In the genomic region with DNA sequence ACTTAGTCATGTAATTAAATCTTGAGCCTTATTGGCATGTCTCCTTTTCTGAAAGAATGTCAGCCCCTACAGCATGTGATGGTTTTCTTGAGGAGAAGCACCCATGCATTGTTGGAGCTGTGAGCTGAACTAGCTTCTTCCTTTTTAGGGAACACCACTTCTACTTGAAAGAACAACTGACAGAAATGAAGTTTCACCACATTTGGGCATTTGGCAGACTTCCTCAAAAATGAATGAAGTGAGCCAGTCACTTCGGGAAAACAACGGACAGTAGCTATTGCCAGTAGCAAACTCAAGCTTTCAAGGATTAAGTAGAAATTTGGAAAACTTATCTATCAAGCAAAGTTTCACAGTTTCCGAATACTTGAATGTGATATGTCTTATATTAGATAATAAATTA, we compare ENCODE assay signal across 22 cellular contexts.
"Had no signal": no experiment of that assay in that cellular context is flagged by ENCODE, and none has a peak within 500 bp of the region (broad histone marks: within the 10 kb centered on the region; RNA-seq: fewer than 3 reads in every experiment).

No MANE protein-coding gene starts in this region.

- H3K27ac Mint-ChIP-seq: activated naive CD4-positive, alpha-beta T cell treated with anti-CD3 and anti-CD28 coated beads, Interleukin-2, amount 10 ng/mL, durations not matched to agents 7 days and 5 days; activated T-cell treated with anti-CD3 and anti-CD28 coated beads, Interleukin-2, amount 50 U/mL, for 72 hours; memory B cell; naive B cell; stimulated activated effector memory CD8-positive, alpha-beta T cell treated with anti-CD3 and anti-CD28 coated beads, Interleukin-12 subunit alpha, Interleukin-12 subunit beta, amount 100 ng/mL, for 72 hours had no signal

- H3K9me3 ChIP-seq: colonic mucosa, esophagus muscularis mucosa, gastrocnemius medialis, mucosa of descending colon, stomach, suprapubic skin, tibial nerve, uterus had no signal

- H3K4me3 Mint-ChIP-seq: activated naive CD4-positive, alpha-beta T cell treated with anti-CD3 and anti-CD28 coated beads, Interleukin-2, amount 10 ng/mL, durations not matched to agents 7 days and 5 days; activated T-cell treated with anti-CD3 and anti-CD28 coated beads, Interleukin-2, amount 50 U/mL, for 72 hours; memory B cell; naive B cell; stimulated activated effector memory CD8-positive, alpha-beta T cell treated with anti-CD3 and anti-CD28 coated beads, Interleukin-12 subunit alpha, Interleukin-12 subunit beta, amount 100 ng/mL, for 72 hours had no signal

- H3K27ac ChIP-seq: colonic mucosa, esophagus muscularis mucosa, gastrocnemius medialis, stomach, suprapubic skin, tibial nerve, uterus had no signal

- ATAC-seq: activated T-cell treated with anti-CD3 and anti-CD28 coated beads, Interleukin-2, amount 50 U/mL, for 72 hours; gastrocnemius medialis; mucosa of descending colon; sciatic nerve; stimulated activated effector memory CD8-positive, alpha-beta T cell treated with anti-CD3 and anti-CD28 coated beads, Interleukin-12 subunit alpha, Interleukin-12 subunit beta, amount 100 ng/mL, for 72 hours had no signal

- H3K4me3 ChIP-seq: colonic mucosa, esophagus muscularis mucosa, gastrocnemius medialis, mucosa of descending colon, stomach, suprapubic skin, tibial nerve, uterus had no signal

- H3K4me1 Mint-ChIP-seq: activated naive CD4-positive, alpha-beta T cell treated with anti-CD3 and anti-CD28 coated beads, Interleukin-2, amount 10 ng/mL, durations not matched to agents 7 days and 5 days; memory B cell; naive B cell; stimulated activated effector memory CD8-positive, alpha-beta T cell treated with anti-CD3 and anti-CD28 coated beads, Interleukin-12 subunit alpha, Interleukin-12 subunit beta, amount 100 ng/mL, for 72 hours had no signal

- H3K4me1 ChIP-seq: colonic mucosa, esophagus muscularis mucosa, gastrocnemius medialis, stomach, suprapubic skin, tibial nerve, uterus had no signal

- H3K36me3 Mint-ChIP-seq: activated naive CD4-positive, alpha-beta T cell treated with anti-CD3 and anti-CD28 coated beads, Interleukin-2, amount 10 ng/mL, durations not matched to agents 7 days and 5 days; memory B cell; naive B cell; stimulated activated effector memory CD8-positive, alpha-beta T cell treated with anti-CD3 and anti-CD28 coated beads, Interleukin-12 subunit alpha, Interleukin-12 subunit beta, amount 100 ng/mL, for 72 hours had no signal

- H3K36me3 ChIP-seq: colonic mucosa, esophagus muscularis mucosa, gastrocnemius medialis, stomach, suprapubic skin, tibial nerve, uterus had no signal

- H3K27me3 Mint-ChIP-seq: activated naive CD4-positive, alpha-beta T cell treated with anti-CD3 and anti-CD28 coated beads, Interleukin-2, amount 10 ng/mL, durations not matched to agents 7 days and 5 days; naive B cell had no signal

- H3K27me3 ChIP-seq: colonic mucosa, esophagus muscularis mucosa, gastrocnemius medialis, stomach, suprapubic skin, tibial nerve had no signal

- DNase-seq: activated CD4-positive, alpha-beta T cell treated with anti-CD3 and anti-CD28 coated beads for 4 hours; activated CD4-positive, alpha-beta T cell treated with anti-CD3 and anti-CD28 coated beads, Interleukin-2, amount 50 U/mL, for 48 hours; activated CD4-positive, CD25-positive, alpha-beta regulatory T cell; activated effector memory CD4-positive, alpha-beta T cell treated with Interleukin-2 at 50 U/mL for 16 hours; activated naive CD4-positive, alpha-beta T cell treated with anti-CD3 and anti-CD28 coated beads, Interleukin-2, amount 10 ng/mL, durations not matched to agents 7 days and 5 days; activated T-cell treated with anti-CD3 and anti-CD28 coated beads, Interleukin-2, amount 50 U/mL, for 72 hours; colonic mucosa; gastrocnemius medialis; mucosa of descending colon; naive B cell; occipital lobe; posterior cingulate gyrus; small intestine; stimulated activated CD4-positive, alpha-beta T cell treated with anti-CD3 and anti-CD28 coated beads, Interleukin-2, amount 100 ng/mL, for 24 hours; stomach; uterus had no signal

- H3K9me3 Mint-ChIP-seq: activated naive CD4-positive, alpha-beta T cell treated with anti-CD3 and anti-CD28 coated beads, Interleukin-2, amount 10 ng/mL, durations not matched to agents 7 days and 5 days; activated T-cell treated with anti-CD3 and anti-CD28 coated beads, Interleukin-2, amount 50 U/mL, for 72 hours; memory B cell; naive B cell; stimulated activated effector memory CD8-positive, alpha-beta T cell treated with anti-CD3 and anti-CD28 coated beads, Interleukin-12 subunit alpha, Interleukin-12 subunit beta, amount 100 ng/mL, for 72 hours had no signal
